3 cellular contexts compared by ENCODE assay signal in genomic region chrX:129516402-129516801, GRCh38.
TF ChIP-seq lines count a peak whose summit lies in the region.

No MANE protein-coding gene starts in this region.

TF ChIP-seq in HEK293, 187 proteins besides CTCF, POLR2A, EP300 and RAD21:
- TF ChIP-seq ZNF645 (tag by site-specific recombination; IDR thresholded peaks at IDR 0.05) (no peak), ZNF48 (tag by site-specific recombination; IDR thresholded peaks at IDR 0.05) (no peak), ZNF768 (tag by site-specific recombination; IDR thresholded peaks at IDR 0.05) (peak; percentile 91), ZNF623 (tag by site-specific recombination; IDR thresholded peaks at IDR 0.05) (no peak), ZBTB48 (tag by site-specific recombination; IDR thresholded peaks at IDR 0.05) (no peak), PRDM1 (tag by site-specific recombination; IDR thresholded peaks at IDR 0.05) (peak; percentile 51; the same call in 1 of the 2 replicates), ZNF211 (tag by site-specific recombination; IDR thresholded peaks at IDR 0.05; ENCODE audit: low read depth) (no peak), ZNF544 (tag by site-specific recombination; IDR thresholded peaks at IDR 0.05) (no peak), ZNF549 (tag by site-specific recombination; IDR thresholded peaks at IDR 0.05) (no peak), ATF2 (tag by site-specific recombination; IDR thresholded peaks at IDR 0.05; ENCODE audit: low read depth) (peak; percentile 52), SALL2 (tag by site-specific recombination; IDR thresholded peaks at IDR 0.05; ENCODE audit: borderline replicate concordance) (no peak), ZNF529 (tag by site-specific recombination; IDR thresholded peaks at IDR 0.05; ENCODE audit: insufficient replicate concordance) (no peak), KLF8 (tag by site-specific recombination; IDR thresholded peaks at IDR 0.05) (no peak)

TF ChIP-seq in GM12878, 131 proteins besides CTCF, POLR2A, EP300 and RAD21:
- TF ChIP-seq PKNOX1 (IDR thresholded peaks at IDR 0.05) = no peak
- peak; percentile 48; the same call in 1 of the 2 replicates for TF ChIP-seq ATF7 (IDR thresholded peaks at IDR 0.05; ENCODE audit: low read depth)
- TF ChIP-seq ZZZ3 (IDR thresholded peaks at IDR 0.05; ENCODE audit: control insufficient read depth, insufficient read length, low read depth) = no peak
- TF ChIP-seq BCL11A (IDR thresholded peaks at IDR 0.05; ENCODE audit: low read depth, low read length) = no peak
- no peak for TF ChIP-seq PBX3 (IDR thresholded peaks at IDR 0.05; ENCODE audit: insufficient replicate concordance, low read depth, low read length)
- no peak for TF ChIP-seq SP1 (IDR thresholded peaks at IDR 0.05; ENCODE audit: low read depth, low read length)
- TF ChIP-seq ZBTB33 (IDR thresholded peaks at IDR 0.05) = no peak
- no peak for TF ChIP-seq MLLT1 (IDR thresholded peaks at IDR 0.05)

TF ChIP-seq in SK-N-SH treated with all-trans-retinoic acid at 6 μM for 48 hours, 23 proteins besides CTCF, POLR2A, EP300 and RAD21:
- no peak for TF ChIP-seq ZFP3 (CRISPR knock-in tag; IDR thresholded peaks at IDR 0.05)
- TF ChIP-seq ARNTL (CRISPR knock-in tag; IDR thresholded peaks at IDR 0.05; ENCODE audit: borderline replicate concordance, low read depth) = no peak
- TF ChIP-seq CSRNP3 (CRISPR knock-in tag; IDR thresholded peaks at IDR 0.05) = no peak
- no peak for TF ChIP-seq ZNF70 (CRISPR knock-in tag; IDR thresholded peaks at IDR 0.05)
- no peak for TF ChIP-seq ISL1 (CRISPR knock-in tag; IDR thresholded peaks at IDR 0.05)
- TF ChIP-seq ZC3H10 (CRISPR knock-in tag; IDR thresholded peaks at IDR 0.05) = no peak
- no peak for TF ChIP-seq ZFP30 (CRISPR knock-in tag; IDR thresholded peaks at IDR 0.05)
- TF ChIP-seq ZNF8 (CRISPR knock-in tag; IDR thresholded peaks at IDR 0.05) = no peak
- TF ChIP-seq TOX (CRISPR knock-in tag; IDR thresholded peaks at IDR 0.05; ENCODE audit: borderline replicate concordance) = no peak
- no peak for TF ChIP-seq GLIS3 (CRISPR knock-in tag; IDR thresholded peaks at IDR 0.05)
- TF ChIP-seq ESRRG (CRISPR knock-in tag; IDR thresholded peaks at IDR 0.05) = no peak
- no peak for TF ChIP-seq BACH2 (CRISPR knock-in tag; IDR thresholded peaks at IDR 0.05; ENCODE audit: borderline replicate concordance)
- TF ChIP-seq SNAI2 (CRISPR knock-in tag; IDR thresholded peaks at IDR 0.05) = no peak
- no peak for TF ChIP-seq ZNF565 (CRISPR knock-in tag; conservative IDR thresholded peaks at IDR 0.05; ENCODE audit: low read depth)
- TF ChIP-seq PATZ1 (CRISPR knock-in tag; IDR thresholded peaks at IDR 0.05; ENCODE audit: borderline replicate concordance) = no peak
